In genomic region chr20:11682285-11682684, GRCh38 we compare ENCODE assay signal across 28 cellular contexts.
"Had no signal": no experiment of that assay in that cellular context is flagged by ENCODE, and none has a peak within 500 bp of the region (broad histone marks: within the 10 kb centered on the region; RNA-seq: fewer than 3 reads in every experiment).

No MANE protein-coding gene starts in this region.

- H3K36me3 ChIP-seq: MG63, SJCRH30, WERI-Rb-1 had no signal

- H3K27me3 ChIP-seq: MG63, SJCRH30 had no signal

- H3K4me3 ChIP-seq: MG63, SJCRH30, SK-N-MC had no signal

- DNase-seq: activated CD4-positive, alpha-beta memory T cell treated with anti-CD3 and anti-CD28 coated beads, Interleukin-2, amount 10 ng/mL, durations not matched to agents 7 days and 5 days; activated CD4-positive, alpha-beta T cell treated with anti-CD3 and anti-CD28 coated beads for 1 hour; activated CD4-positive, alpha-beta T cell treated with anti-CD3 and anti-CD28 coated beads for 48 hours; activated CD4-positive, CD25-positive, alpha-beta regulatory T cell; activated CD8-positive, alpha-beta memory T cell treated with anti-CD3 and anti-CD28 coated beads for 24 hours; activated CD8-positive, alpha-beta memory T cell treated with anti-CD3 and anti-CD28 coated beads, Interleukin-2, amount 10 ng/mL, durations not matched to agents 7 days and 5 days; activated CD8-positive, alpha-beta memory T cell treated with anti-CD3 and anti-CD28 coated beads, Interleukin-2, amount 50 U/mL, for 48 hours; activated effector memory CD4-positive, alpha-beta T cell treated with Interleukin-2 at 50 U/mL for 16 hours; activated naive CD4-positive, alpha-beta T cell treated with anti-CD3 and anti-CD28 coated beads, Interleukin-2, amount 10 ng/mL, durations not matched to agents 7 days and 5 days; activated naive CD8-positive, alpha-beta T cell treated with anti-CD3 and anti-CD28 coated beads, Interleukin-2, amount 50 U/mL, for 24 hours; activated T-cell treated with anti-CD3 and anti-CD28 coated beads, Interleukin-2, amount 50 U/mL, for 48 hours; anterior cingulate cortex; caudate nucleus; cerebellar nuclear complex; Kasumi-1; KG1; MG63; NCI-H1048; NCI-H1436; NCI-H187; NCI-H2029 treated with DMSO at 0.1 percent for 48 hours; NCI-H345; NCI-H526; SHP77; SJCRH30; T1000; WERI-Rb-1 had no signal

- H3K27ac ChIP-seq: SJCRH30, SK-N-MC, WERI-Rb-1 had no signal

- H3K4me1 ChIP-seq: SJCRH30 had no signal

- H3K9me3 ChIP-seq: MG63, SJCRH30 had no signal
